9 cellular contexts compared by ENCODE assay signal in the genomic region with DNA sequence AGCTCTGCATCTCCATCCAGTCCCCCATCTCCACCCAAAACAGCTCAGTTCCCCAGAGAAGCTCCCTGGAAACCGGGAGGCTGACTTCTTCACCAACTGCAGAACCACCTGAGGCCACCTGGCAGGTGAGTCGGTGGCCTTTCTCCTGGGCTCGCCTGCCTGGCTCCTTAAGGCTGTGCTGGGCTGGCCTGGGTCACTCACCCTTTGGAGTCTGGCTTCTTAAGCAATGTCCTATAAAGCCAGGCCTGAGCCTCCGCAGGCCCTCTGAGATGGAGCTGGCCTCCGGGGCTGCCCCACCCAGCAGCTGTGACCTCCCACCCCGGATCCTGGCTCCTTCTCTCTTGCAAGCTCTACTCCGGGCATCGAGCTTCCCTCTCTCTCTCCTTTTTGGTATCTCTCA. TPM values are rescaled to one million over a fixed set of nuclear protein-coding genes. Genes with fewer than 3 reads are reported as not detected.
"Had no signal": no experiment of that assay in that cellular context is flagged by ENCODE, and none has a peak within 500 bp of the region (broad histone marks: within the 10 kb centered on the region; RNA-seq: fewer than 3 reads in every experiment).

No MANE protein-coding gene starts in this region.

RNA-seq across cellular contexts. Expression of a gene that starts 46.1 kb away (rescaled TPM):
- total RNA-seq: epithelial cell of proximal tubule; esophagus squamous epithelium; left lobe of liver; lower lobe of right lung; naive thymus-derived CD4-positive, alpha-beta T cell; posterior vena cava; right atrium auricular region; upper lobe of right lung; vagina had no signal
